ENCODE assay signal across 29 cellular contexts in genomic region chr1:20381961-20382360, GRCh38.
"Had no signal": no experiment of that assay in that cellular context is flagged by ENCODE, and none has a peak within 500 bp of the region (broad histone marks: within the 10 kb centered on the region; RNA-seq: fewer than 3 reads in every experiment).

No MANE protein-coding gene starts in this region.

- FAIRE-seq: astrocyte, colon had no signal

- DNase-seq: activated CD4-positive, alpha-beta memory T cell treated with anti-CD3 and anti-CD28 coated beads for 36 hours; activated CD4-positive, alpha-beta T cell treated with anti-CD3 and anti-CD28 coated beads for 36 hours; activated CD4-positive, alpha-beta T cell treated with anti-CD3 and anti-CD28 coated beads, Interleukin-2, amount 10 ng/mL, durations not matched to agents 24 days and 14 days; activated CD4-positive, CD25-positive, alpha-beta regulatory T cell; activated CD4-positive, CD25-positive, alpha-beta regulatory T cell treated with anti-CD3 and anti-CD28 coated beads, Interleukin-2, amount 50 U/mL, for 72 hours; activated CD8-positive, alpha-beta memory T cell treated with anti-CD3 and anti-CD28 coated beads, Interleukin-2, amount 10 ng/mL, durations not matched to agents 7 days and 5 days; activated CD8-positive, alpha-beta memory T cell treated with anti-CD3 and anti-CD28 coated beads, Interleukin-2, amount 50 U/mL, for 4 hours; activated CD8-positive, alpha-beta T cell treated with anti-CD3 and anti-CD28 coated beads, Interleukin-2, amount 10 ng/mL, durations not matched to agents 7 days and 5 days; activated effector memory CD4-positive, alpha-beta T cell treated with anti-CD3 and anti-CD28 coated beads, Interleukin-2, amount 50 U/mL, for 16 hours; activated naive CD4-positive, alpha-beta T cell treated with anti-CD3 and anti-CD28 coated beads for 36 hours; activated naive CD8-positive, alpha-beta T cell treated with anti-CD3 and anti-CD28 coated beads, Interleukin-2, amount 10 ng/mL, durations not matched to agents 7 days and 5 days; activated T-cell treated with anti-CD3 and anti-CD28 coated beads, Interleukin-2, amount 50 U/mL, for 1 hour; activated T-cell treated with anti-CD3 and anti-CD28 coated beads, Interleukin-2, amount 50 U/mL, for 48 hours; amniotic stem cell; anterior cingulate cortex; caudate nucleus; cortex of kidney; dermis blood vessel endothelial cell; effector CD4-positive, alpha-beta T cell; effector memory CD8-positive, alpha-beta T cell; erythroblast; foreskin keratinocyte; gastrocnemius medialis; glutamatergic neuron; heart left ventricle; T-helper 2 cell had no signal

- H3K4me1 ChIP-seq: esophagus muscularis mucosa, gastrocnemius medialis, heart left ventricle had no signal

- H3K36me3 ChIP-seq: esophagus muscularis mucosa, gastrocnemius medialis, heart left ventricle had no signal

- H3K9me3 ChIP-seq: esophagus muscularis mucosa, gastrocnemius medialis, heart left ventricle had no signal

- H3K27ac ChIP-seq: esophagus muscularis mucosa, foreskin keratinocyte, gastrocnemius medialis, heart left ventricle had no signal

- H3K4me3 ChIP-seq: esophagus muscularis mucosa, gastrocnemius medialis, heart left ventricle had no signal

- ATAC-seq: activated CD4-positive, alpha-beta T cell treated with anti-CD3 and anti-CD28 coated beads for 36 hours; activated CD8-positive, alpha-beta memory T cell treated with anti-CD3 and anti-CD28 coated beads, Interleukin-2, amount 10 ng/mL, durations not matched to agents 7 days and 5 days; activated CD8-positive, alpha-beta T cell treated with anti-CD3 and anti-CD28 coated beads, Interleukin-2, amount 10 ng/mL, durations not matched to agents 7 days and 5 days; effector memory CD8-positive, alpha-beta T cell; foreskin keratinocyte; gastrocnemius medialis; heart left ventricle had no signal
